Comparison of ENCODE assay signal across 21 cellular contexts in genomic region chr16:9479008-9479407, GRCh38.
DNase-seq lines count a peak whose midpoint lies in the region; ATAC-seq and TF ChIP-seq lines count a peak whose summit lies in the region.
"Had no signal": no experiment of that assay in that cellular context is flagged by ENCODE, and none has a peak within 500 bp of the region (broad histone marks: within the 10 kb centered on the region; RNA-seq: fewer than 3 reads in every experiment).

No MANE protein-coding gene starts in this region.

- H3K9me3 ChIP-seq in Panc1 (ENCODE audit: control insufficient read depth, insufficient read depth, low read depth, low read length) (no peaks in the 10 kb centered on the region), neural progenitor cell (ENCODE audit: low read depth) (no peaks in the 10 kb centered on the region)

- no peak overlapping the region for H2AFZ ChIP-seq in neural progenitor cell (replicated peaks)
- H2AFZ ChIP-seq: GM23248 had no signal

- H3F3A ChIP-seq in neural progenitor cell (ENCODE audit: low read depth) = no peaks in the 10 kb centered on the region

- no peaks in the 10 kb centered on the region for H4K20me1 ChIP-seq in neural progenitor cell (ENCODE audit: low read depth)

- peak overlapping the region; percentile 3 for H3K27ac Mint-ChIP-seq in neural progenitor cell
- H3K27ac Mint-ChIP-seq: IgD-negative memory B cell had no signal

- CTCF ChIA-PET in Panc1 (lab: Charles Lee) = interaction anchor here (0.7 kb wide), 1 partner anchor 1013 kb away, joined by 3 read pairs; no protein-coding TSS in a partner anchor

- in situ Hi-C loops in Panc1 (cut with HindIII; ENCODE audit: low pct_unique_long_range_greater_than_20kb, low sequenced_read_pairs) = no loop called here
- in situ Hi-C loops in G401 (cut with HindIII; ENCODE audit: low sequenced_read_pairs) = no loop called here

- H3K36me3 Mint-ChIP-seq in neural progenitor cell = no peaks in the 10 kb centered on the region
- H3K36me3 Mint-ChIP-seq: IgD-negative memory B cell had no signal

- no peaks in the 10 kb centered on the region for H3K79me2 ChIP-seq in neural progenitor cell (ENCODE audit: low read depth)

- H3K27ac ChIP-seq in Panc1 (ENCODE audit: low read length) (no peak overlapping the region), neural progenitor cell (no peak overlapping the region)
- H3K27ac ChIP-seq: GM23248 had no signal

- TF ChIP-seq CTCF in Panc1 (IDR thresholded peaks at IDR 0.05) = peak; percentile 10; the same call in 1 of the 2 replicates
- no peak for TF ChIP-seq CTCF in neural progenitor cell (IDR thresholded peaks at IDR 0.05)
- TF ChIP-seq CTCF in GM20000 (IDR thresholded peaks at IDR 0.05; ENCODE audit: extremely low read depth, missing control alignments) = no peak

- BruUV-seq in Panc1 (replicated peaks; lab: Mats Ljungman, UMichigan) = no TSS peak

- POLR2A ChIA-PET in Panc1 (lab: Charles Lee) = no interaction called here

- H3K4me1 Mint-ChIP-seq in neural progenitor cell = no peaks in the 10 kb centered on the region
- H3K4me1 Mint-ChIP-seq: IgD-negative memory B cell had no signal

- DNase-seq in Panc1 (ENCODE audit: low read depth, low spot score) (no peak), left lobe of liver (ENCODE audit: low spot score) (no peak), neural progenitor cell (ENCODE audit: low spot score) (no peak), GM20000 (ENCODE audit: low spot score) (no peak), G401 (ENCODE audit: low spot score) (no peak), COLO668 (lab: John Stamatoyannopoulos, UW; ENCODE audit: unreplicated experiment) (no peak)
- DNase-seq: ACHN, C1 segment of cervical spinal cord, COR-L47, GM23248, HCEC 1CT, Kasumi-1, MM.1S, NCI-H1092, NCI-H146, NCI-H2081, NCI-H774, SHP77 treated with DMSO at 0.1 percent for 48 hours had no signal

- intact Hi-C loops in Panc1 (cut with micrococcal nuclease; ENCODE audit: unreplicated experiment) = no loop called here

- no peak overlapping the region for H3K4me3 Mint-ChIP-seq in neural progenitor cell
- H3K4me3 Mint-ChIP-seq: IgD-negative memory B cell had no signal

- H3K4me2 ChIP-seq in neural progenitor cell = no peak overlapping the region

- H3K4me1 ChIP-seq in Panc1 (ENCODE audit: control insufficient read depth, insufficient read depth, low read length) (no peaks in the 10 kb centered on the region), neural progenitor cell (no peaks in the 10 kb centered on the region)

- no peaks in the 10 kb centered on the region for H3K9me3 Mint-ChIP-seq in neural progenitor cell

- H3K9ac ChIP-seq in neural progenitor cell = no peak overlapping the region
- H3K9ac ChIP-seq: GM23248 had no signal

- ATAC-seq in Panc1 = no peak
- ATAC-seq in left lobe of liver = peak; percentile 59
- no peak for ATAC-seq in HG03378 (IDR thresholded peaks at IDR 0.05; ENCODE audit: unreplicated experiment)
- ATAC-seq: GM12878 had no signal

- H3K27me3 Mint-ChIP-seq in neural progenitor cell (ENCODE audit: insufficient read depth, low read depth) = peaks cover 4% of the 10 kb centered on the region
- H3K27me3 Mint-ChIP-seq: IgD-negative memory B cell had no signal

- H3K4me3 ChIP-seq in Panc1 (ENCODE audit: low read depth in 2 of 2, low read length in 2 of 2) = no peak overlapping the region
- no peak overlapping the region for H3K4me3 ChIP-seq in neural progenitor cell
- H3K4me3 ChIP-seq: GM12878, GM23248 had no signal

- H3K27me3 ChIP-seq in Panc1 (ENCODE audit: control insufficient read depth, insufficient read depth, low read length) (no peaks in the 10 kb centered on the region), neural progenitor cell (no peaks in the 10 kb centered on the region)

- no peaks in the 10 kb centered on the region for H3K36me3 ChIP-seq in Panc1 (ENCODE audit: control insufficient read depth, insufficient read depth, low read length)
- H3K36me3 ChIP-seq in neural progenitor cell = no peaks in the 10 kb centered on the region
